In genomic region chr20:32153771-32154170, GRCh38 we compare ENCODE assay signal across 23 cellular contexts.
"Had no signal": no experiment of that assay in that cellular context is flagged by ENCODE, and none has a peak within 500 bp of the region (broad histone marks: within the 10 kb centered on the region; RNA-seq: fewer than 3 reads in every experiment).

No MANE protein-coding gene starts in this region.

- H3K27ac Mint-ChIP-seq: activated naive CD4-positive, alpha-beta T cell treated with anti-CD3 and anti-CD28 coated beads for 36 hours; neural progenitor cell; stimulated activated memory B cell treated with anti-CD40 and anti-IgM and Interleukin-4, amounts not matched to agents 10 μg/mL and 1 μg/mL and 100 μg/mL, for 72 hours had no signal

- H3K36me3 ChIP-seq: uterus had no signal

- H3K4me3 Mint-ChIP-seq: activated naive CD4-positive, alpha-beta T cell treated with anti-CD3 and anti-CD28 coated beads for 36 hours; dendritic cell treated with granulocyte-macrophage colony-stimulating factor and Interleukin-4, amounts not matched to agents 40 ng/mL and 50 ng/mL, for 4 days; immature natural killer cell; naive B cell; neural progenitor cell; stimulated activated memory B cell treated with anti-CD40 and anti-IgM and Interleukin-4, amounts not matched to agents 10 μg/mL and 1 μg/mL and 100 μg/mL, for 72 hours had no signal

- H3K27ac ChIP-seq: body of pancreas, cardiac muscle cell, foreskin keratinocyte, lower lobe of right lung, neural progenitor cell, prostate gland, right atrium auricular region, uterus had no signal

- H3K4me1 ChIP-seq: foreskin keratinocyte, neural progenitor cell, prostate gland, uterus had no signal

- H3K27me3 ChIP-seq: body of pancreas, cardiac muscle cell, foreskin keratinocyte, neural progenitor cell, right atrium auricular region, uterus had no signal

- H3K27me3 Mint-ChIP-seq: naive B cell; stimulated activated memory B cell treated with anti-CD40 and anti-IgM and Interleukin-4, amounts not matched to agents 10 μg/mL and 1 μg/mL and 100 μg/mL, for 72 hours had no signal

- H3K9me3 Mint-ChIP-seq: activated naive CD4-positive, alpha-beta T cell treated with anti-CD3 and anti-CD28 coated beads for 36 hours; dendritic cell treated with granulocyte-macrophage colony-stimulating factor and Interleukin-4, amounts not matched to agents 40 ng/mL and 50 ng/mL, for 4 days; immature natural killer cell; naive B cell; neural progenitor cell; stimulated activated memory B cell treated with anti-CD40 and anti-IgM and Interleukin-4, amounts not matched to agents 10 μg/mL and 1 μg/mL and 100 μg/mL, for 72 hours had no signal

- H3K4me3 ChIP-seq: body of pancreas, cardiac muscle cell, lower lobe of right lung, neural progenitor cell, prostate gland, right atrium auricular region, skin epidermis, uterus had no signal

- H3K9me3 ChIP-seq: body of pancreas, lower lobe of right lung, prostate gland, right atrium auricular region, uterus had no signal

- ATAC-seq: activated CD4-positive, CD25-positive, alpha-beta regulatory T cell treated with anti-CD3 and anti-CD28 coated beads, Interleukin-2, amount 50 U/mL, for 24 hours; body of pancreas; foreskin keratinocyte; left lobe of liver; lower lobe of right lung; stimulated activated memory B cell treated with anti-CD40 and anti-IgM and Interleukin-4, amounts not matched to agents 10 μg/mL and 1 μg/mL and 100 μg/mL, for 72 hours had no signal

- DNase-seq: activated CD4-positive, alpha-beta T cell treated with anti-CD3 and anti-CD28 coated beads, Interleukin-2, amount 50 U/mL, for 1 hour; activated naive CD4-positive, alpha-beta T cell treated with anti-CD3 and anti-CD28 coated beads for 36 hours; activated T-cell treated with anti-CD3 and anti-CD28 coated beads, Interleukin-2, amount 50 U/mL, for 1 hour; anterior cingulate cortex; body of pancreas; effector CD8-positive, alpha-beta T cell; foreskin keratinocyte; immature natural killer cell; lower lobe of right lung; mesendoderm; naive B cell; stimulated activated CD4-positive, alpha-beta T cell treated with anti-CD3 and anti-CD28 coated beads, Interleukin-2, amount 100 ng/mL, for 24 hours; trophoblast cell; uterus had no signal
